ENCODE assay signal across 8 cellular contexts in the genomic region with DNA sequence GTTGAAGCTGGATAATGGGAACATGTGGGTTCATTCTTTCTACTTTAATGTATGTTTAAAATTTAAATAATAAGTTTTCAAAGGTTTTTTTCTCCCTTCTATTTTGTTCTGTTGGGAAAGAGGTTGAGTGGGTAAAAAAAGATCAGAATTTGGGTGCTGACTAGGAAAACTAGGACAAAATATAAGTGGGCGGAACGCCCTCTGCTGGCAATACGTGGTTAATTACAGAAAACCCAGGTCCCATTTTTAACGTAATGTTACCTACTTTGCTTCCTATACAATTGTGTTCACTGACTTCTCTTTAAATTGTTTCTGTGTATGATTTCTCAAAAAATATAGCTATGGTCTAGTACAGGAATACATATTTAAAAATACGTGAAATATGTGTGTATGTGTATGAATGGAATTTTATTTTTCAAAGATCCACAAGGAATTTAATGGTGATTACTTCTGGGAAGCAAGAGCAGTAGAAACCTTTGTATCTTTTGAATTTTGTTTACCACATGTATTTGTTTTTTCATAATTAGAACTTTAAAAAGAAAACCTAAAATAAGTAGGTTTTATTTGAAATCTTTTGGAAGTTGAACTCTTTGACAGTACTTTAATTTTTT. TPM values are rescaled to one million over a fixed set of nuclear protein-coding genes. Genes with fewer than 3 reads are reported as not detected.
DNase-seq lines count a peak whose midpoint lies in the region; ATAC-seq and TF ChIP-seq lines count a peak whose summit lies in the region.

No MANE protein-coding gene starts in this region.

- H3K4me3 Mint-ChIP-seq in activated T-cell treated with anti-CD3 and anti-CD28 coated beads, Interleukin-2, amount 50 U/mL, for 72 hours, result no peak overlapping the region

- POLR2A ChIA-PET in OCI-LY7 (lab: Charles Lee), result interaction anchor here (1.6 kb wide), 1 partner anchor 64 kb away, joined by 7 read pairs; no protein-coding TSS in a partner anchor

- H3K9me3 Mint-ChIP-seq in activated T-cell treated with anti-CD3 and anti-CD28 coated beads, Interleukin-2, amount 50 U/mL, for 72 hours, result no peaks in the 10 kb centered on the region

- H3K79me2 ChIP-seq in OCI-LY7 (ENCODE audit: insufficient read depth, low read depth, low read length) (peaks cover 51% of the 10 kb centered on the region), osteoblast (ENCODE audit: insufficient read depth, low read length) (peaks cover 48% of the 10 kb centered on the region)

- H3K36me3 ChIP-seq in BE2C (peaks cover 39% of the 10 kb centered on the region), OCI-LY7 (ENCODE audit: insufficient read depth, low read length) (peaks cover 74% of the 10 kb centered on the region), osteoblast (ENCODE audit: insufficient read depth, low read length) (peaks cover 47% of the 10 kb centered on the region), uterus (no peaks in the 10 kb centered on the region)

- H3K4me2 ChIP-seq in OCI-LY7 (ENCODE audit: low read length) (no peak overlapping the region), osteoblast (ENCODE audit: insufficient read depth, low read length) (no peak overlapping the region)

- no peaks in the 10 kb centered on the region for H4K20me1 ChIP-seq in OCI-LY7 (ENCODE audit: insufficient read depth, low read length)
- H4K20me1 ChIP-seq in osteoblast (ENCODE audit: insufficient read depth, low read length), result peaks cover 13% of the 10 kb centered on the region

- CTCF ChIA-PET in OCI-LY7 (lab: Charles Lee; ENCODE audit: unreplicated experiment), result interaction anchor here (0.6 kb wide), 1 partner anchor 62 kb away, joined by 3 read pairs; the partner anchor contains the start of gene P4HA1

- peak overlapping the region; percentile 82 for H3K27ac Mint-ChIP-seq in activated T-cell treated with anti-CD3 and anti-CD28 coated beads, Interleukin-2, amount 50 U/mL, for 72 hours

- H3K27me3 ChIP-seq in BE2C (no peaks in the 10 kb centered on the region), osteoblast (ENCODE audit: insufficient read depth, low read length) (no peaks in the 10 kb centered on the region), uterus (no peaks in the 10 kb centered on the region)

- intact Hi-C loops in OCI-LY7 (cut with micrococcal nuclease; ENCODE audit: unreplicated experiment), result loop anchor here (2.0 kb wide), 1 partner anchor 62 kb away; the partner anchor contains the start of gene P4HA1
- intact Hi-C loops in uterus (cut with DNase I; ENCODE audit: low total_unique reads), result no loop called here

- peaks cover 5 to 33% of the 10 kb centered on the region in 2 donors for H3K36me3 Mint-ChIP-seq in activated T-cell treated with anti-CD3 and anti-CD28 coated beads, Interleukin-2, amount 50 U/mL, for 72 hours (ENCODE audit: insufficient read depth in 2 of 2)

- H3K9me2 ChIP-seq in OCI-LY7 (ENCODE audit: insufficient read depth, low read length), result no peaks in the 10 kb centered on the region

- H2AFZ ChIP-seq in OCI-LY7 (ENCODE audit: low read length) (no peak overlapping the region), osteoblast (ENCODE audit: low read length) (no peak overlapping the region)

- no peak overlapping the region for H3K27ac ChIP-seq in OCI-LY7 (ENCODE audit: low read depth, low read length, poor library complexity, severe bottlenecking)
- H3K27ac ChIP-seq in osteoblast (ENCODE audit: low read depth, low read length), result no peak overlapping the region
- no peak overlapping the region for H3K27ac ChIP-seq in uterus

- peaks cover 44% of the 10 kb centered on the region for H3K4me1 Mint-ChIP-seq in activated T-cell treated with anti-CD3 and anti-CD28 coated beads, Interleukin-2, amount 50 U/mL, for 72 hours (ENCODE audit: low read depth)

- H3K4me3 ChIP-seq in BE2C (ENCODE audit: low read depth, low read length), result no peak overlapping the region
- no peak overlapping the region for H3K4me3 ChIP-seq in OCI-LY7 (ENCODE audit: low read depth, low read length, poor library complexity, severe bottlenecking)
- H3K4me3 ChIP-seq in fibroblast of pulmonary artery (replicated peaks; ENCODE audit: low read depth, low read length), result no peak overlapping the region
- no peak overlapping the region for H3K4me3 ChIP-seq in osteoblast (ENCODE audit: insufficient read depth, low read length)
- H3K4me3 ChIP-seq in uterus, result no peak overlapping the region

- peak; percentile 54 for DNase-seq in BE2C
- DNase-seq in GOT3 (lab: John Stamatoyannopoulos, UW), result peak; percentile 1
- DNase-seq in OCI-LY7 (ENCODE audit: low spot score), result peak; percentile 64
- peak; percentile 41 to 54 for DNase-seq in activated T-cell treated with anti-CD3 and anti-CD28 coated beads, Interleukin-2, amount 50 U/mL, for 72 hours
- peak; percentile 71 for DNase-seq in fibroblast of pulmonary artery (ENCODE audit: low read depth)
- no peak for DNase-seq in osteoblast (ENCODE audit: insufficient read length, low spot score, missing footprints)
- DNase-seq in uterus, result peak; percentile 47 to 53

- H3K27me3 Mint-ChIP-seq in activated T-cell treated with anti-CD3 and anti-CD28 coated beads, Interleukin-2, amount 50 U/mL, for 72 hours (ENCODE audit: low read depth), result no peaks in the 10 kb centered on the region

- H3K9me3 ChIP-seq in BE2C, result no peaks in the 10 kb centered on the region
- 0 out of 2 replicates have a peak, but pooled peaks cover 6% of the 10 kb centered on the region for H3K9me3 ChIP-seq in OCI-LY7 (ENCODE audit: low read length)
- no peaks in the 10 kb centered on the region for H3K9me3 ChIP-seq in osteoblast (ENCODE audit: low read depth, low read length)
- H3K9me3 ChIP-seq in uterus, result no peaks in the 10 kb centered on the region

- BruUV-seq in OCI-LY7 (replicated peaks; lab: Mats Ljungman, UMichigan), result TSS peak; percentile 39

- H3K4me1 ChIP-seq in BE2C (no peaks in the 10 kb centered on the region), OCI-LY7 (ENCODE audit: insufficient read depth, low read length, poor library complexity, severe bottlenecking) (no peaks in the 10 kb centered on the region), osteoblast (ENCODE audit: insufficient read depth, low read length) (peaks cover 7% of the 10 kb centered on the region), uterus (peaks cover 0 to 7% of the 10 kb centered on the region in 2 donors)

- TF ChIP-seq POLR2A in uterus (IDR thresholded peaks at IDR 0.05), result no peak

- TF ChIP-seq CTCF in BE2C (IDR thresholded peaks at IDR 0.05; ENCODE audit: low read depth, low read length) (peak; percentile 78), OCI-LY7 (conservative IDR thresholded peaks at IDR 0.05; ENCODE audit: low read length) (peak; percentile 96), fibroblast of pulmonary artery (IDR thresholded peaks at IDR 0.05; ENCODE audit: low read length, missing control alignments) (peak; percentile 72), osteoblast (IDR thresholded peaks at IDR 0.05; ENCODE audit: extremely low read depth, low read depth, low read length) (peak; percentile 80), uterus (IDR thresholded peaks at IDR 0.05) (peak; percentile 67 to 71 (median 68))

- peak in 1 of 2 donors; percentile 38 for ATAC-seq in activated T-cell treated with anti-CD3 and anti-CD28 coated beads, Interleukin-2, amount 50 U/mL, for 72 hours (replicated peaks in 1 of 2)
- no peak for ATAC-seq in GM18502 (IDR thresholded peaks at IDR 0.05; ENCODE audit: poor library complexity, unreplicated experiment)

RNA-seq across cellular contexts. Expression of gene ECD, which starts 8.7 kb away (rescaled TPM):
- 42.1 TPM for polyA plus RNA-seq in BE2C (2012; ENCODE audit: insufficient read depth, insufficient read length, low read depth)
- total RNA-seq in OCI-LY7 (2014; rRNA removed; shearing (Covaris generic)), result 24.6 and 27.3 TPM in 2 replicates
- total RNA-seq in OCI-LY7 (2022) (26.0 and 27.2 TPM in 2 replicates), osteoblast (35.4 and 35.5 TPM in 2 replicates), uterus (10 to 100 TPM; 18.4 to 37.8 (median 36.0) TPM)
- total RNA-seq in activated T-cell treated with anti-CD3 and anti-CD28 coated beads, Interleukin-2, amount 50 U/mL, for 72 hours, result 10 to 100 TPM; 31.9 to 32.8 TPM

RNA-seq across cellular contexts. Expression of gene FAM149B1, which starts 8.8 kb away (rescaled TPM):
- polyA plus RNA-seq in BE2C (2012; ENCODE audit: insufficient read depth, insufficient read length, low read depth), result 15.5 TPM
- 8.0 and 14.7 TPM in 2 replicates for total RNA-seq in OCI-LY7 (2014; rRNA removed; shearing (Covaris generic))
- total RNA-seq in OCI-LY7 (2022) (18.5 and 19.9 TPM in 2 replicates), osteoblast (30.1 and 33.7 TPM in 2 replicates), uterus (10 to 100 TPM; 11.0 to 37.4 (median 19.0) TPM)
- total RNA-seq in activated T-cell treated with anti-CD3 and anti-CD28 coated beads, Interleukin-2, amount 50 U/mL, for 72 hours, result 10 to 100 TPM; 13.9 to 16.1 TPM

RNA-seq across cellular contexts. Expression of gene NUDT13, which starts 48.9 kb away (rescaled TPM):
- 1.7 TPM for polyA plus RNA-seq in BE2C (2012; ENCODE audit: insufficient read depth, insufficient read length, low read depth)
- not detected in 2 replicates for total RNA-seq in OCI-LY7 (2014; rRNA removed; shearing (Covaris generic))
- total RNA-seq in OCI-LY7 (2022), result not detected in 2 replicates
- total RNA-seq in activated T-cell treated with anti-CD3 and anti-CD28 coated beads, Interleukin-2, amount 50 U/mL, for 72 hours, result 1 to 10 TPM in 1 of 2 donors, under 1 TPM in 1; 0.60 to 1.3 TPM
- 1.8 and 2.1 TPM in 2 replicates for total RNA-seq in osteoblast
- 1 to 10 TPM in 2 of 4 donors, under 1 TPM in 1, not detected in 1; 0.51 to 1.8 (median 1.1) TPM for total RNA-seq in uterus
